ENCODE assay signal across 25 cellular contexts in genomic region chr5:93805616-93806393, GRCh38.
"Had no signal": no experiment of that assay in that cellular context is flagged by ENCODE, and none has a peak within 500 bp of the region (broad histone marks: within the 10 kb centered on the region; RNA-seq: fewer than 3 reads in every experiment).

No MANE protein-coding gene starts in this region.

- DNase-seq: activated CD4-positive, alpha-beta memory T cell treated with anti-CD3 and anti-CD28 coated beads for 36 hours; activated CD4-positive, alpha-beta T cell treated with anti-CD3 and anti-CD28 coated beads, Interleukin-2, amount 10 ng/mL, durations not matched to agents 24 days and 14 days; activated CD8-positive, alpha-beta memory T cell treated with anti-CD3 and anti-CD28 coated beads, Interleukin-2, amount 50 U/mL, for 4 hours; activated gamma-delta T cell; activated naive CD4-positive, alpha-beta T cell treated with anti-CD3 and anti-CD28 coated beads, Interleukin-2, amount 10 ng/mL, durations not matched to agents 7 days and 5 days; activated naive CD8-positive, alpha-beta T cell treated with anti-CD3 and anti-CD28 coated beads, Interleukin-2, amount 10 ng/mL, durations not matched to agents 7 days and 5 days; activated T-cell treated with anti-CD3 and anti-CD28 coated beads, Interleukin-2, amount 50 U/mL, for 1 hour; amniotic stem cell; brain microvascular endothelial cell; cortex of kidney; effector memory CD8-positive, alpha-beta T cell; erythroblast; gastrocnemius medialis; glutamatergic neuron; islet precursor cell; left ventricle myocardium superior; pancreas; psoas muscle; stimulated activated CD4-positive, alpha-beta T cell treated with anti-CD3 and anti-CD28 coated beads, Interleukin-1b, Interleukin-23, amount 100 ng/mL, for 48 hours; stimulated activated CD4-positive, alpha-beta T cell treated with anti-CD3 and anti-CD28 coated beads, Interleukin-4, amount 100 ng/mL, for 4 hours; stimulated activated naive B cell treated with anti-CD40 and anti-IgM and Interleukin-4, amounts not matched to agents 10 μg/mL and 1 μg/mL and 100 μg/mL, for 72 hours; stomach; tibial artery; upper lobe of right lung; WERI-Rb-1 had no signal
